In genomic region chr3:61181874-61182273, GRCh38 we compare ENCODE assay signal across 9 cellular contexts.
A peak's percentile ranks its signal among the peaks of the same experiment; 100 is the strongest.
DNase-seq lines count a peak whose midpoint lies in the region; ATAC-seq and TF ChIP-seq lines count a peak whose summit lies in the region.
"Had no signal": no experiment of that assay in that cellular context is flagged by ENCODE, and none has a peak within 500 bp of the region (broad histone marks: within the 10 kb centered on the region; RNA-seq: fewer than 3 reads in every experiment).

No MANE protein-coding gene starts in this region.

- H3K9ac ChIP-seq in OCI-LY3 (ENCODE audit: low read length): peak overlapping the region; percentile 49; the same call in 1 of the 2 replicates
- H3K9ac ChIP-seq: BLaER1 treated with 17β-estradiol and CSF1 and Interleukin-3, amounts not matched to agents 10 nM and 100 nM had no signal

- no peak overlapping the region for H2AFZ ChIP-seq in OCI-LY3 (ENCODE audit: low read depth, low read length)

- H3K36me3 ChIP-seq in OCI-LY3 (replicated peaks; ENCODE audit: low read depth, low read length): no peaks in the 10 kb centered on the region
- H3K36me3 ChIP-seq in CD4-positive, alpha-beta memory T cell (ENCODE audit: insufficient read depth, low read length): no peaks in the 10 kb centered on the region
- H3K36me3 ChIP-seq: BLaER1 treated with 17β-estradiol and CSF1 and Interleukin-3, amounts not matched to agents 10 nM and 100 nM had no signal

- H3K4me3 Mint-ChIP-seq in CD4-positive, alpha-beta memory T cell: no peak overlapping the region

- H4K20me1 ChIP-seq in OCI-LY3 (ENCODE audit: insufficient read depth, low read length): no peaks in the 10 kb centered on the region
- H4K20me1 ChIP-seq: BLaER1 treated with 17β-estradiol and CSF1 and Interleukin-3, amounts not matched to agents 10 nM and 100 nM had no signal

- DNase-seq in activated CD4-positive, alpha-beta T cell treated with anti-CD3 and anti-CD28 coated beads for 48 hours: peak; percentile 4
- no peak for DNase-seq in activated CD4-positive, alpha-beta T cell treated with anti-CD3 and anti-CD28 coated beads for 4 hours
- DNase-seq in left kidney (ENCODE audit: low read depth, low spot score): peak; percentile 68
- DNase-seq in NCI-H2107 treated with DMSO at 0.1 percent for 48 hours (lab: John Stamatoyannopoulos, UW; ENCODE audit: unreplicated experiment): no peak
- DNase-seq in CD4-positive, alpha-beta memory T cell: no peak
- no peak for DNase-seq in NCI-H526 (lab: John Stamatoyannopoulos, UW)

- no peaks in the 10 kb centered on the region for H3K36me3 Mint-ChIP-seq in CD4-positive, alpha-beta memory T cell

- POLR2A ChIA-PET in CD4-positive, alpha-beta memory T cell (lab: Charles Lee; ENCODE audit: partially characterized antibody): no interaction called here

- no peaks in the 10 kb centered on the region for H3K27me3 Mint-ChIP-seq in CD4-positive, alpha-beta memory T cell

- H3K27me3 ChIP-seq in OCI-LY3 (ENCODE audit: low read depth, low read length): no peaks in the 10 kb centered on the region
- no peaks in the 10 kb centered on the region for H3K27me3 ChIP-seq in CD4-positive, alpha-beta memory T cell (ENCODE audit: insufficient read depth, low read length)
- H3K27me3 ChIP-seq: BLaER1 treated with 17β-estradiol and CSF1 and Interleukin-3, amounts not matched to agents 10 nM and 100 nM had no signal

- peaks cover 0 to 2% (median 0%) of the 10 kb centered on the region in 8 donors for H3K9me3 Mint-ChIP-seq in CD4-positive, alpha-beta memory T cell

- peak overlapping the region; percentile 61 for H3K4me3 ChIP-seq in OCI-LY3 (ENCODE audit: low read length)
- no peak overlapping the region for H3K4me3 ChIP-seq in CD4-positive, alpha-beta memory T cell (ENCODE audit: low read length in 2 of 2)
- H3K4me3 ChIP-seq: BLaER1 treated with 17β-estradiol and CSF1 and Interleukin-3, amounts not matched to agents 10 nM and 100 nM had no signal

- CTCF ChIA-PET in CD4-positive, alpha-beta memory T cell (lab: Charles Lee; ENCODE audit: partially characterized antibody): no interaction called here

- peak overlapping the region; percentile 84 for H3K4me2 ChIP-seq in OCI-LY3 (ENCODE audit: low read length)

- H3K4me1 Mint-ChIP-seq in CD4-positive, alpha-beta memory T cell: no peaks in the 10 kb centered on the region

- H3K4me1 ChIP-seq in OCI-LY3 (ENCODE audit: low read length): peaks cover 40% of the 10 kb centered on the region
- H3K4me1 ChIP-seq in CD4-positive, alpha-beta memory T cell (ENCODE audit: insufficient read depth, low read length): no peaks in the 10 kb centered on the region

- H3K27ac ChIP-seq in OCI-LY3 (ENCODE audit: low read length): peak overlapping the region; percentile 78
- H3K27ac ChIP-seq in CD4-positive, alpha-beta memory T cell (ENCODE audit: low read depth, low read length): no peak overlapping the region
- H3K27ac ChIP-seq: BLaER1 treated with 17β-estradiol and CSF1 and Interleukin-3, amounts not matched to agents 10 nM and 100 nM had no signal

- no peaks in the 10 kb centered on the region for H3K9me3 ChIP-seq in OCI-LY3 (ENCODE audit: insufficient read depth, low read length)
- H3K9me3 ChIP-seq in CD4-positive, alpha-beta memory T cell (ENCODE audit: control insufficient read depth in 1 of 2, low read length in 2 of 2): no peaks in the 10 kb centered on the region
- H3K9me3 ChIP-seq: BLaER1 treated with 17β-estradiol and CSF1 and Interleukin-3, amounts not matched to agents 10 nM and 100 nM had no signal

- intact Hi-C loops in CD4-positive, alpha-beta memory T cell (cut with micrococcal nuclease): no loop called here

- no peak overlapping the region for H3K27ac Mint-ChIP-seq in CD4-positive, alpha-beta memory T cell

- no peak for TF ChIP-seq CTCF in OCI-LY3 (IDR thresholded peaks at IDR 0.05; ENCODE audit: low read depth, low read length)

- peaks cover 4% of the 10 kb centered on the region for H3K79me2 ChIP-seq in OCI-LY3 (ENCODE audit: low read length)

- ATAC-seq in HG02885 (IDR thresholded peaks at IDR 0.05; ENCODE audit: poor library complexity, unreplicated experiment): peak; percentile 96

Comparison
In these comparisons a context has a peak if more than half of its experiments do, and no peak if none do; other contexts are left out.
1. DNase-seq: peak in activated CD4-positive, alpha-beta T cell treated with anti-CD3 and anti-CD28 coated beads for 48 hours (single experiment) and left kidney (single experiment); none in activated CD4-positive, alpha-beta T cell treated with anti-CD3 and anti-CD28 coated beads for 4 hours (0 of 2), NCI-H2107 treated with DMSO at 0.1 percent for 48 hours (single experiment), CD4-positive, alpha-beta memory T cell (0 of 5) and NCI-H526 (0 of 2).